In the genomic region with DNA sequence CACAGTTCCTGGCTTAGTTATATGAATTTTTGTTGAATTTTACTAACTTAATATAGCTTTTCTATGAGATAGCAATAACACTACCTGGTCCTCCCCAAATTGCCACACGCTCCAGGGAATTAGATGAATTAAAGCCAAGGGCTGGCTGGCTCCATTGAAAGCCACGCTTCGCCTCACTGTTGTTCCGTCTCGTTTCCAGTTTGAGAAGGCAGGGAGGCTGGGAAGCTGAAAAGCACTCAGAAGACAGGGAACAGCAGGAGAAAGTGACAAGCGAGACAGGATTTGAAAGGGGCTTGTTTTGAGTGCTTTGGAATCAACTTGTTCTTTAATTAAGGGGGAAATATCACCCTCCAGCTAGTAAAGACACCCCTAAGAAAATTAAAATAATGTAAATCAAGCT, we compare ENCODE assay signal across 1 cellular context.
TF ChIP-seq lines count a peak whose summit lies in the region.

No MANE protein-coding gene starts in this region.

TF ChIP-seq in GM23338, 12 proteins besides CTCF, POLR2A, EP300 and RAD21 (continued from another document):
- TF ChIP-seq, protein P1, sequence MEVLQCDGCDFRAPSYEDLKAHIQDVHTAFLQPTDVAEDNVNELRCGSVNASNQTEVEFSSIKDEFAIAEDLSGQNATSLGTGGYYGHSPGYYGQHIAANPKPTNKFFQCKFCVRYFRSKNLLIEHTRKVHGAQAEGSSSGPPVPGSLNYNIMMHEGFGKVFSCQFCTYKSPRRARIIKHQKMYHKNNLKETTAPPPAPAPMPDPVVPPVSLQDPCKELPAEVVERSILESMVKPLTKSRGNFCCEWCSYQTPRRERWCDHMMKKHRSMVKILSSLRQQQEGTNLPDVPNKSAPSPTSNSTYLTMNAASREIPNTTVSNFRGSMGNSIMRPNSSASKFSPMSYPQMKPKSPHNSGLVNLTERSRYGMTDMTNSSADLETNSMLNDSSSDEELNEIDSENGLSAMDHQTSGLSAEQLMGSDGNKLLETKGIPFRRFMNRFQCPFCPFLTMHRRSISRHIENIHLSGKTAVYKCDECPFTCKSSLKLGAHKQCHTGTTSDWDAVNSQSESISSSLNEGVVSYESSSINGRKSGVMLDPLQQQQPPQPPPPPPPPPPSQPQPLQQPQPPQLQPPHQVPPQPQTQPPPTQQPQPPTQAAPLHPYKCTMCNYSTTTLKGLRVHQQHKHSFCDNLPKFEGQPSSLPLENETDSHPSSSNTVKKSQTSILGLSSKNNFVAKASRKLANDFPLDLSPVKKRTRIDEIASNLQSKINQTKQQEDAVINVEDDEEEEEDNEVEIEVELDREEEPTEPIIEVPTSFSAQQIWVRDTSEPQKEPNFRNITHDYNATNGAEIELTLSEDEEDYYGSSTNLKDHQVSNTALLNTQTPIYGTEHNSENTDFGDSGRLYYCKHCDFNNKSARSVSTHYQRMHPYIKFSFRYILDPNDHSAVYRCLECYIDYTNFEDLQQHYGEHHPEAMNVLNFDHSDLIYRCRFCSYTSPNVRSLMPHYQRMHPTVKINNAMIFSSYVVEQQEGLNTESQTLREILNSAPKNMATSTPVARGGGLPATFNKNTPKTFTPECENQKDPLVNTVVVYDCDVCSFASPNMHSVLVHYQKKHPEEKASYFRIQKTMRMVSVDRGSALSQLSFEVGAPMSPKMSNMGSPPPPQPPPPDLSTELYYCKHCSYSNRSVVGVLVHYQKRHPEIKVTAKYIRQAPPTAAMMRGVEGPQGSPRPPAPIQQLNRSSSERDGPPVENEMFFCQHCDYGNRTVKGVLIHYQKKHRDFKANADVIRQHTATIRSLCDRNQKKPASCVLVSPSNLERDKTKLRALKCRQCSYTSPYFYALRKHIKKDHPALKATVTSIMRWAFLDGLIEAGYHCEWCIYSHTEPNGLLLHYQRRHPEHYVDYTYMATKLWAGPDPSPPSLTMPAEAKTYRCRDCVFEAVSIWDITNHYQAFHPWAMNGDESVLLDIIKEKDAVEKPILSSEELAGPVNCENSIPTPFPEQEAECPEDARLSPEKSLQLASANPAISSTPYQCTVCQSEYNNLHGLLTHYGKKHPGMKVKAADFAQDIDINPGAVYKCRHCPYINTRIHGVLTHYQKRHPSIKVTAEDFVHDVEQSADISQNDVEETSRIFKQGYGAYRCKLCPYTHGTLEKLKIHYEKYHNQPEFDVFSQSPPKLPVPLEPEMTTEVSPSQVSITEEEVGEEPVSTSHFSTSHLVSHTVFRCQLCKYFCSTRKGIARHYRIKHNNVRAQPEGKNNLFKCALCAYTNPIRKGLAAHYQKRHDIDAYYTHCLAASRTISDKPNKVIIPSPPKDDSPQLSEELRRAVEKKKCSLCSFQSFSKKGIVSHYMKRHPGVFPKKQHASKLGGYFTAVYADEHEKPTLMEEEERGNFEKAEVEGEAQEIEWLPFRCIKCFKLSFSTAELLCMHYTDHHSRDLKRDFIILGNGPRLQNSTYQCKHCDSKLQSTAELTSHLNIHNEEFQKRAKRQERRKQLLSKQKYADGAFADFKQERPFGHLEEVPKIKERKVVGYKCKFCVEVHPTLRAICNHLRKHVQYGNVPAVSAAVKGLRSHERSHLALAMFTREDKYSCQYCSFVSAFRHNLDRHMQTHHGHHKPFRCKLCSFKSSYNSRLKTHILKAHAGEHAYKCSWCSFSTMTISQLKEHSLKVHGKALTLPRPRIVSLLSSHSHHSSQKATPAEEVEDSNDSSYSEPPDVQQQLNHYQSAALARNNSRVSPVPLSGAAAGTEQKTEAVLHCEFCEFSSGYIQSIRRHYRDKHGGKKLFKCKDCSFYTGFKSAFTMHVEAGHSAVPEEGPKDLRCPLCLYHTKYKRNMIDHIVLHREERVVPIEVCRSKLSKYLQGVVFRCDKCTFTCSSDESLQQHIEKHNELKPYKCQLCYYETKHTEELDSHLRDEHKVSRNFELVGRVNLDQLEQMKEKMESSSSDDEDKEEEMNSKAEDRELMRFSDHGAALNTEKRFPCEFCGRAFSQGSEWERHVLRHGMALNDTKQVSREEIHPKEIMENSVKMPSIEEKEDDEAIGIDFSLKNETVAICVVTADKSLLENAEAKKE (CRISPR knock-in tag; IDR thresholded peaks at IDR 0.05) = no peak
- no peak for TF ChIP-seq JUNB (IDR thresholded peaks at IDR 0.05; ENCODE audit: unreplicated experiment)
- TF ChIP-seq, protein P2, sequence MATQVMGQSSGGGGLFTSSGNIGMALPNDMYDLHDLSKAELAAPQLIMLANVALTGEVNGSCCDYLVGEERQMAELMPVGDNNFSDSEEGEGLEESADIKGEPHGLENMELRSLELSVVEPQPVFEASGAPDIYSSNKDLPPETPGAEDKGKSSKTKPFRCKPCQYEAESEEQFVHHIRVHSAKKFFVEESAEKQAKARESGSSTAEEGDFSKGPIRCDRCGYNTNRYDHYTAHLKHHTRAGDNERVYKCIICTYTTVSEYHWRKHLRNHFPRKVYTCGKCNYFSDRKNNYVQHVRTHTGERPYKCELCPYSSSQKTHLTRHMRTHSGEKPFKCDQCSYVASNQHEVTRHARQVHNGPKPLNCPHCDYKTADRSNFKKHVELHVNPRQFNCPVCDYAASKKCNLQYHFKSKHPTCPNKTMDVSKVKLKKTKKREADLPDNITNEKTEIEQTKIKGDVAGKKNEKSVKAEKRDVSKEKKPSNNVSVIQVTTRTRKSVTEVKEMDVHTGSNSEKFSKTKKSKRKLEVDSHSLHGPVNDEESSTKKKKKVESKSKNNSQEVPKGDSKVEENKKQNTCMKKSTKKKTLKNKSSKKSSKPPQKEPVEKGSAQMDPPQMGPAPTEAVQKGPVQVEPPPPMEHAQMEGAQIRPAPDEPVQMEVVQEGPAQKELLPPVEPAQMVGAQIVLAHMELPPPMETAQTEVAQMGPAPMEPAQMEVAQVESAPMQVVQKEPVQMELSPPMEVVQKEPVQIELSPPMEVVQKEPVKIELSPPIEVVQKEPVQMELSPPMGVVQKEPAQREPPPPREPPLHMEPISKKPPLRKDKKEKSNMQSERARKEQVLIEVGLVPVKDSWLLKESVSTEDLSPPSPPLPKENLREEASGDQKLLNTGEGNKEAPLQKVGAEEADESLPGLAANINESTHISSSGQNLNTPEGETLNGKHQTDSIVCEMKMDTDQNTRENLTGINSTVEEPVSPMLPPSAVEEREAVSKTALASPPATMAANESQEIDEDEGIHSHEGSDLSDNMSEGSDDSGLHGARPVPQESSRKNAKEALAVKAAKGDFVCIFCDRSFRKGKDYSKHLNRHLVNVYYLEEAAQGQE (IDR thresholded peaks at IDR 0.05; ENCODE audit: unreplicated experiment) = no peak
